Comparison of ENCODE assay signal across 1 cellular context in the genomic region with DNA sequence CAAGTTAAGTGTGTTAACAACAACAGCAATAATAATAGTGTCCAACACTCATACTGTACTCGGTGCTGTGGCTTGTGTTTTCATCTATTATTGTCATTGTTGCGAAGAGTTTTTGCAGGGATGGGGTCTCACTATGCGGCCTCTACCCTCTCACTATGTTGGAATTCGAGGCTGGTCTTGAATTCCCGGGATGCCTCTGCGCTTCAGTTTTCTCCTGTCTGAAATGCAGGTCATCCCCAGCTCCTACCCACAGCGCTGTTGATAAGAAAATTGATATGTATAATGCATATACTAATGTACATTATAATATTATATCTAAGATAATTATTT.
A peak's percentile ranks its signal among the peaks of the same experiment; 100 is the strongest.
TF ChIP-seq lines count a peak whose summit lies in the region.

No MANE protein-coding gene starts in this region.

TF ChIP-seq in H1, 55 proteins besides CTCF, POLR2A, EP300 and RAD21:
- TF ChIP-seq SIX5 (IDR thresholded peaks at IDR 0.05; ENCODE audit: low read depth, low read length) (no peak), SIN3A (conservative IDR thresholded peaks at IDR 0.05 in 1 of 2, IDR thresholded peaks at IDR 0.05 in 1 of 2; ENCODE audit: low read depth in 1 of 2, low read length in 2 of 2) (peak in 1 of 2 experiments; percentile 14; a peak in 1 of 4 replicates), NANOG (IDR thresholded peaks at IDR 0.05; ENCODE audit: insufficient read depth, low read depth, low read length, poor library complexity, severe bottlenecking) (no peak), ZNF274 (IDR thresholded peaks at IDR 0.05; ENCODE audit: borderline replicate concordance, extremely low read depth, low read length) (no peak), PHF8 (conservative IDR thresholded peaks at IDR 0.05; ENCODE audit: low read depth, low read length) (0 out of 2 replicates have a peak, but pooled peaks have one; percentile 9), ASH2L (IDR thresholded peaks at IDR 0.05; ENCODE audit: low read length) (peak; percentile 82), TEAD4 (IDR thresholded peaks at IDR 0.05; ENCODE audit: low read depth, low read length) (peak; percentile 86)
- TF ChIP-seq, protein P1, sequence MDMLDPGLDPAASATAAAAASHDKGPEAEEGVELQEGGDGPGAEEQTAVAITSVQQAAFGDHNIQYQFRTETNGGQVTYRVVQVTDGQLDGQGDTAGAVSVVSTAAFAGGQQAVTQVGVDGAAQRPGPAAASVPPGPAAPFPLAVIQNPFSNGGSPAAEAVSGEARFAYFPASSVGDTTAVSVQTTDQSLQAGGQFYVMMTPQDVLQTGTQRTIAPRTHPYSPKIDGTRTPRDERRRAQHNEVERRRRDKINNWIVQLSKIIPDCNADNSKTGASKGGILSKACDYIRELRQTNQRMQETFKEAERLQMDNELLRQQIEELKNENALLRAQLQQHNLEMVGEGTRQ (IDR thresholded peaks at IDR 0.05; ENCODE audit: low read length) = no peak
- TF ChIP-seq, protein P2, sequence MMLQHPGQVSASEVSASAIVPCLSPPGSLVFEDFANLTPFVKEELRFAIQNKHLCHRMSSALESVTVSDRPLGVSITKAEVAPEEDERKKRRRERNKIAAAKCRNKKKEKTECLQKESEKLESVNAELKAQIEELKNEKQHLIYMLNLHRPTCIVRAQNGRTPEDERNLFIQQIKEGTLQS (IDR thresholded peaks at IDR 0.05; ENCODE audit: insufficient read depth, low read depth, low read length) = no peak
TF ChIP-seq in H1: peak in this region for 4.
